Comparison of ENCODE assay signal across 9 cellular contexts in the genomic region with DNA sequence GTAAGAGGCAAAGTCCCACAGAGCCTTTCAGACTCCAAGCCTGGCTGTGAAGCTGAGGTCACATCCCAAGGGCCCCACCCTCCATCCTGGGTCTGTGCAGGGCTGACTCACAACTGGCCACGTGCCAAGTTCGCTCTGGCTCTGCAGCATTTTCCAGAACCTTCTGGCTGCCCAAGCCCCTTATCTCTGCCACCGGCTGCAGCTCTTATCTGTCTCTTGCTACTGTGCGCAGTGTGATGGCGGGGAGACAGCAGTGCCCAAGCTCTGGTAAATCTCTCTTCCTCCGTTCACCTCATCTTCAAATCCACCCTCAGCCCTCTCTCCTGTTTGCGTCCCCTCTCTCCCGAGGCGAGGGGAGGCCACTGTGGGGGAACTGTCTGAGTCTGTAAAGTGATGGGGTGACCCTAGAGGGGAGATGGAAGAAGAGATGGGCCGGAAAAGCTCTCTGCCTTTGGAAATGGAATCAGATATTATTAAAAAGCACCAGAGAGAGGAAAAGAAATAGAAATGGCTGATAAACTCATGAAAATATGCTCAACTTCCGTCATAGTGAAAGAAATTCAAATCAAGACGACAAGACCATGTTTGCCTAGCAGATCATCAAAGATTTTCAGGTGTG.
DNase-seq lines count a peak whose midpoint lies in the region; ATAC-seq and TF ChIP-seq lines count a peak whose summit lies in the region.
"Had no signal": no experiment of that assay in that cellular context is flagged by ENCODE, and none has a peak within 500 bp of the region (broad histone marks: within the 10 kb centered on the region; RNA-seq: fewer than 3 reads in every experiment).

No MANE protein-coding gene starts in this region.

- H3K36me3 ChIP-seq in ovary: no peaks in the 10 kb centered on the region

- no peak overlapping the region for H3K4me3 ChIP-seq in ovary

- no peaks in the 10 kb centered on the region for H3K9me3 ChIP-seq in ovary

- H3K27ac ChIP-seq in ovary: no peak overlapping the region

- no peaks in the 10 kb centered on the region for H3K9me3 Mint-ChIP-seq in stimulated activated effector memory CD8-positive, alpha-beta T cell treated with anti-CD3 and anti-CD28 coated beads, Interleukin-12 subunit alpha, Interleukin-12 subunit beta, amount 100 ng/mL, for 72 hours

- DNase-seq in DMS53 treated with DMSO at 0.1 percent for 48 hours (lab: John Stamatoyannopoulos, UW; ENCODE audit: unreplicated experiment) (peak; percentile 41), NCI-H2029 treated with DMSO at 0.1 percent for 48 hours (lab: John Stamatoyannopoulos, UW) (peak; percentile 46), dermis blood vessel endothelial cell (peak; percentile 17), ovary (peak in 3 of 5 donors; percentile 20 to 45 (median 30)), HuH-7.5 (ENCODE audit: low spot score) (no peak), medulla oblongata (ENCODE audit: extremely low spot score) (no peak)
- DNase-seq in effector CD4-positive, alpha-beta T cell: no peak
- no peak for DNase-seq in stimulated activated effector memory CD8-positive, alpha-beta T cell treated with anti-CD3 and anti-CD28 coated beads, Interleukin-12 subunit alpha, Interleukin-12 subunit beta, amount 100 ng/mL, for 72 hours (ENCODE audit: low spot score in 2 of 2)

- WGBS in ovary, 3 donors: 46 to 48% (median 47%) methylated on average over 12 of the region's 12 CpGs

- no peak for ATAC-seq in stimulated activated effector memory CD8-positive, alpha-beta T cell treated with anti-CD3 and anti-CD28 coated beads, Interleukin-12 subunit alpha, Interleukin-12 subunit beta, amount 100 ng/mL, for 72 hours

- no peak for TF ChIP-seq EP300 in ovary (IDR thresholded peaks at IDR 0.05)

- no peak for TF ChIP-seq CTCF in ovary (IDR thresholded peaks at IDR 0.05)

- H3K27ac Mint-ChIP-seq in stimulated activated effector memory CD8-positive, alpha-beta T cell treated with anti-CD3 and anti-CD28 coated beads, Interleukin-12 subunit alpha, Interleukin-12 subunit beta, amount 100 ng/mL, for 72 hours: no peak overlapping the region
- H3K27ac Mint-ChIP-seq: activated naive CD8-positive, alpha-beta T cell had no signal

- H3K4me3 Mint-ChIP-seq in stimulated activated effector memory CD8-positive, alpha-beta T cell treated with anti-CD3 and anti-CD28 coated beads, Interleukin-12 subunit alpha, Interleukin-12 subunit beta, amount 100 ng/mL, for 72 hours: no peak overlapping the region
- H3K4me3 Mint-ChIP-seq: activated naive CD8-positive, alpha-beta T cell had no signal

- intact Hi-C loops in ovary (cut with DNase I): no loop called here

- no peaks in the 10 kb centered on the region for H3K4me1 ChIP-seq in ovary (ENCODE audit: insufficient read depth)

- no peaks in the 10 kb centered on the region for H3K36me3 Mint-ChIP-seq in stimulated activated effector memory CD8-positive, alpha-beta T cell treated with anti-CD3 and anti-CD28 coated beads, Interleukin-12 subunit alpha, Interleukin-12 subunit beta, amount 100 ng/mL, for 72 hours

- H3K4me1 Mint-ChIP-seq in stimulated activated effector memory CD8-positive, alpha-beta T cell treated with anti-CD3 and anti-CD28 coated beads, Interleukin-12 subunit alpha, Interleukin-12 subunit beta, amount 100 ng/mL, for 72 hours: no peaks in the 10 kb centered on the region

- no peaks in the 10 kb centered on the region for H3K27me3 ChIP-seq in ovary

- no peak for TF ChIP-seq POLR2A in ovary (IDR thresholded peaks at IDR 0.05)

Comparison
In these comparisons a context has a peak if more than half of its experiments do, and no peak if none do; other contexts are left out.
1. DNase-seq: peak in DMS53 treated with DMSO at 0.1 percent for 48 hours (single experiment), NCI-H2029 treated with DMSO at 0.1 percent for 48 hours (single experiment), dermis blood vessel endothelial cell (single experiment) and ovary (3 of 5); none in effector CD4-positive, alpha-beta T cell (single experiment), HuH-7.5 (single experiment), stimulated activated effector memory CD8-positive, alpha-beta T cell treated with anti-CD3 and anti-CD28 coated beads, Interleukin-12 subunit alpha, Interleukin-12 subunit beta, amount 100 ng/mL, for 72 hours (0 of 2) and medulla oblongata (single experiment).